ENCODE assay signal across 8 cellular contexts in the genomic region with DNA sequence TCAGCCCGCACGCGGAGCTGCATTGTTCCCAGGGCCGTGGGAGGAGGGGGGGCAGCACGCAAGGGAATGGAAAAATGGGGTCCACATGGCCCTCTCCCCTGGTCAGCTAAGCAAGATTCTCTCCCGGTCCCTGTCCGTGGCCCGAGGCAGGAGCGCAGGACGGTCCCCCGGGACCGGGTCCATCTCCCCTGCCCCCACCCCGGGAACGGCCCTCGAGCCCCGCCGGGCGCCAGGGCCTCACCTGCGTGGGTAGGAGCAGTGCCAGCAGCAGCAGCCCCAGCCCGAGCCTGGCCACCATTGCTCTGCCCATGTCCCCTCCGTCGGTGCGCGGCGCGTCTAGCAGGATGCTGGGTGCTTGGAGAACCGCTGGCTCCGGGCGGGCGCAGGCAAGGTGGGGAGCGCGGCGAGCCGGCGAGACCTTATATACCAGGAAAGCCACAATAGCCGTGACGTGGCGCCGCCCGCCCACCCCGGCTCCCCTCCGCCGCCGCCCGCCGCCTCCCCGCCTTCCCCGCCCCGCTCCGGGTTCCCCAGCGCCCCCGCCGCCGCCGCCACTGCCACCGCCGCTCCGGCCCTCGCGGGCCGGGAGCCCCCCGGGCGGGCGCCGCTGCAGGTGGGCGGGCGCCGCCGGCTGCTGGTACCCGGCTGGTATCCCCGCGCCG. TPM values are rescaled to one million over a fixed set of nuclear protein-coding genes. Genes with fewer than 3 reads are reported as not detected.
DNase-seq lines count a peak whose midpoint lies in the region; ATAC-seq and TF ChIP-seq lines count a peak whose summit lies in the region.

A gene with protein sequence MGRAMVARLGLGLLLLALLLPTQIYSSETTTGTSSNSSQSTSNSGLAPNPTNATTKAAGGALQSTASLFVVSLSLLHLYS (minus strand): TSS at position 393 of the 662 bp plus-strand sequence. CDS start 83 bp downstream, at position 310.

- H3K4me3 Mint-ChIP-seq in CD14-positive monocyte (peak within 1 kb of the TSS; percentile 69 to 84), endothelial cell (ENCODE audit: unreplicated experiment) (peak within 1 kb of the TSS; percentile 93)
- H3K4me3 Mint-ChIP-seq in T-helper 2 cell treated with Interferon-gamma antibody and Interleukin-4, amounts not matched to agents 5 μg/mL and 100 μg/mL, for 36 hours = peak within 1 kb of the TSS; percentile 72
- H3K4me3 Mint-ChIP-seq in naive thymus-derived CD4-positive, alpha-beta T cell = peak within 1 kb of the TSS; percentile 54 to 80 (median 72)

- H3K4me1 ChIP-seq in KMS-11 (ENCODE audit: low read depth, poor library complexity, severe bottlenecking) (no peaks in the 10 kb centered on the region), aorta (ENCODE audit: control insufficient read depth in 1 of 2, insufficient read depth in 2 of 2, low read length in 2 of 2) (no peaks in the 10 kb centered on the region)
- H3K4me1 ChIP-seq in naive thymus-derived CD4-positive, alpha-beta T cell (ENCODE audit: control insufficient read depth in 2 of 2, insufficient read depth in 2 of 2, low read length in 2 of 2) = peaks cover 0 to 13% of the 10 kb centered on the region in 2 donors

- H3K27me3 ChIP-seq in KMS-11 (ENCODE audit: insufficient read depth, low read depth) (no peaks in the 10 kb centered on the region; the same call in 1 of the 2 replicates), aorta (ENCODE audit: control insufficient read depth in 1 of 2, insufficient read depth in 2 of 2, low read length in 1 of 2) (peaks cover 0 to 1% of the 10 kb centered on the region in 2 donors)
- H3K27me3 ChIP-seq in naive thymus-derived CD4-positive, alpha-beta T cell (ENCODE audit: control insufficient read depth in 2 of 2, insufficient read depth in 2 of 2, low read length in 2 of 2) = peaks cover 0 to 18% of the 10 kb centered on the region in 2 donors

- CTCF ChIA-PET in naive thymus-derived CD4-positive, alpha-beta T cell (lab: Charles Lee) = no interaction called here

- H3K9me3 Mint-ChIP-seq in CD14-positive monocyte = peaks cover 0 to 14% (median 5%) of the 10 kb centered on the region in 7 donors
- H3K9me3 Mint-ChIP-seq in T-helper 2 cell treated with Interferon-gamma antibody and Interleukin-4, amounts not matched to agents 5 μg/mL and 100 μg/mL, for 36 hours = no peaks in the 10 kb centered on the region
- no peaks in the 10 kb centered on the region for H3K9me3 Mint-ChIP-seq in endothelial cell (ENCODE audit: unreplicated experiment)
- H3K9me3 Mint-ChIP-seq in naive thymus-derived CD4-positive, alpha-beta T cell = no peaks in the 10 kb centered on the region

- no peaks in the 10 kb centered on the region for H3K36me3 ChIP-seq in KMS-11 (ENCODE audit: insufficient read depth)
- H3K36me3 ChIP-seq in naive thymus-derived CD4-positive, alpha-beta T cell (ENCODE audit: control insufficient read depth in 2 of 3, insufficient read depth in 3 of 3, low read length in 3 of 3) = no peaks in the 10 kb centered on the region
- no peaks in the 10 kb centered on the region for H3K36me3 ChIP-seq in aorta (ENCODE audit: control insufficient read depth in 1 of 2, insufficient read depth in 2 of 2, low read length in 1 of 2)

- ATAC-seq in GM19397 (IDR thresholded peaks at IDR 0.05; ENCODE audit: unreplicated experiment) (peak; percentile 33), aorta (ENCODE audit: low FRiP score) (peak; percentile 23), GM18861 (IDR thresholded peaks at IDR 0.05; ENCODE audit: unreplicated experiment) (no peak)
- peak; percentile 26 for ATAC-seq in naive thymus-derived CD4-positive, alpha-beta T cell

- H3K4me1 Mint-ChIP-seq in CD14-positive monocyte (peaks cover 14% of the 10 kb centered on the region), endothelial cell (ENCODE audit: unreplicated experiment) (peaks cover 14% of the 10 kb centered on the region)
- peaks cover 10% of the 10 kb centered on the region for H3K4me1 Mint-ChIP-seq in T-helper 2 cell treated with Interferon-gamma antibody and Interleukin-4, amounts not matched to agents 5 μg/mL and 100 μg/mL, for 36 hours (ENCODE audit: low read depth)
- H3K4me1 Mint-ChIP-seq in naive thymus-derived CD4-positive, alpha-beta T cell = peaks cover 3 to 19% (median 7%) of the 10 kb centered on the region in 7 donors

- no peak within 1 kb of the TSS for H3K27ac ChIP-seq in KMS-11
- no peak within 1 kb of the TSS for H3K27ac ChIP-seq in naive thymus-derived CD4-positive, alpha-beta T cell (ENCODE audit: low read depth, low read length)
- H3K27ac ChIP-seq in aorta (ENCODE audit: low read depth in 1 of 2, low read length in 2 of 2) = no peak within 1 kb of the TSS

- H3K9ac ChIP-seq in KMS-11 = no peak within 1 kb of the TSS

- H3K4me3 ChIP-seq in KMS-11 (IDR thresholded peaks at IDR 0.05; ENCODE audit: insufficient read depth, low read depth, low read length) (no peak within 1 kb of the TSS), aorta (ENCODE audit: low read length in 2 of 2) (peak within 1 kb of the TSS; percentile 60 to 77)
- no peak within 1 kb of the TSS for H3K4me3 ChIP-seq in naive thymus-derived CD4-positive, alpha-beta T cell (ENCODE audit: low read length)

- H3K4me2 ChIP-seq in KMS-11 = peak within 1 kb of the TSS; percentile 39; the same call in 1 of the 2 replicates

- H3K36me3 Mint-ChIP-seq in CD14-positive monocyte (peaks cover 0 to 4% of the 10 kb centered on the region in 2 donors), endothelial cell (ENCODE audit: low read depth, unreplicated experiment) (peaks cover 16% of the 10 kb centered on the region)
- H3K36me3 Mint-ChIP-seq in T-helper 2 cell treated with Interferon-gamma antibody and Interleukin-4, amounts not matched to agents 5 μg/mL and 100 μg/mL, for 36 hours (ENCODE audit: low read depth) = no peaks in the 10 kb centered on the region
- no peaks in the 10 kb centered on the region for H3K36me3 Mint-ChIP-seq in naive thymus-derived CD4-positive, alpha-beta T cell

- POLR2A ChIA-PET in naive thymus-derived CD4-positive, alpha-beta T cell (lab: Charles Lee) = no interaction called here

- peaks cover 64 to 84% (median 72%) of the 10 kb centered on the region in 3 donors for H3K27me3 Mint-ChIP-seq in CD14-positive monocyte (ENCODE audit: low read depth in 3 of 3)
- H3K27me3 Mint-ChIP-seq in T-helper 2 cell treated with Interferon-gamma antibody and Interleukin-4, amounts not matched to agents 5 μg/mL and 100 μg/mL, for 36 hours (ENCODE audit: low read depth) = peaks cover 66% of the 10 kb centered on the region
- peaks cover 7% of the 10 kb centered on the region for H3K27me3 Mint-ChIP-seq in endothelial cell (ENCODE audit: unreplicated experiment)
- H3K27me3 Mint-ChIP-seq in naive thymus-derived CD4-positive, alpha-beta T cell = peaks cover 52 to 66% (median 54%) of the 10 kb centered on the region in 5 donors

- no peak for DNase-seq in CD14-positive monocyte (ENCODE audit: low spot score)
- DNase-seq in T-helper 2 cell treated with Interferon-gamma antibody and Interleukin-4, amounts not matched to agents 5 μg/mL and 100 μg/mL, for 36 hours (ENCODE audit: low spot score) = peak; percentile 19
- peak; percentile 90 for DNase-seq in endothelial cell (ENCODE audit: low spot score)
- peak in 1 of 9 donors; percentile 34 for DNase-seq in naive thymus-derived CD4-positive, alpha-beta T cell
- no peak for DNase-seq in aorta

- TF ChIP-seq CTCF in CD14-positive monocyte (IDR thresholded peaks at IDR 0.05) (no peak), KMS-11 (conservative IDR thresholded peaks at IDR 0.05; ENCODE audit: low read depth, low read length) (no peak), endothelial cell (IDR thresholded peaks at IDR 0.05; ENCODE audit: unreplicated experiment) (no peak)

- peak within 1 kb of the TSS; percentile 66; the same call in 1 of the 2 replicates for H2AFZ ChIP-seq in KMS-11 (ENCODE audit: low read depth)

- H3K79me2 ChIP-seq in KMS-11 (ENCODE audit: insufficient read depth, low read depth) = no peaks in the 10 kb centered on the region

- intact Hi-C loops in CD14-positive monocyte (cut with micrococcal nuclease) = loop anchor here in 1 of 2 donors (10.0 kb wide), 1 partner anchor 390 kb away; no protein-coding TSS in a partner anchor
- intact Hi-C loops in naive thymus-derived CD4-positive, alpha-beta T cell (cut with micrococcal nuclease) = no loop called here
- intact Hi-C loops in aorta (cut with DNase I) = no loop called here

- H3K27ac Mint-ChIP-seq in CD14-positive monocyte (no peak within 1 kb of the TSS), endothelial cell (ENCODE audit: unreplicated experiment) (peak within 1 kb of the TSS; percentile 77)
- H3K27ac Mint-ChIP-seq in T-helper 2 cell treated with Interferon-gamma antibody and Interleukin-4, amounts not matched to agents 5 μg/mL and 100 μg/mL, for 36 hours = no peak within 1 kb of the TSS
- H3K27ac Mint-ChIP-seq in naive thymus-derived CD4-positive, alpha-beta T cell = no peak within 1 kb of the TSS

- no peaks in the 10 kb centered on the region for H4K20me1 ChIP-seq in KMS-11 (ENCODE audit: insufficient read depth)

- WGBS in aorta, 2 donors = 1% methylated on average over 30 to 73 of the region's 73 CpGs

- no peaks in the 10 kb centered on the region for H3K9me3 ChIP-seq in naive thymus-derived CD4-positive, alpha-beta T cell (ENCODE audit: control insufficient read depth in 2 of 3, low read length in 3 of 3)
- H3K9me3 ChIP-seq in aorta (ENCODE audit: control insufficient read depth, low read length) = no peaks in the 10 kb centered on the region

RNA-seq across cellular contexts. Expression of the gene that starts here (rescaled TPM):
- polyA plus RNA-seq in CD14-positive monocyte = under 1 TPM; 0.29 to 0.46 TPM
- total RNA-seq in endothelial cell (ENCODE audit: unreplicated experiment) = 796 TPM
- total RNA-seq in naive thymus-derived CD4-positive, alpha-beta T cell = 1 to 10 TPM in 1 of 5 experiments, under 1 TPM in 4; 0.24 to 3.5 (median 0.73) TPM
- under 1 TPM; 0.15 to 0.23 TPM for polyA plus RNA-seq in naive thymus-derived CD4-positive, alpha-beta T cell
- 1 to 10 TPM in 1 of 2 donors, under 1 TPM in 1; 0.94 to 8.0 TPM for total RNA-seq in aorta
- 10 to 100 TPM in 1 of 2 donors, 1 to 10 TPM in 1; 3.9 to 41.7 TPM for polyA plus RNA-seq in aorta

Comparison
In these comparisons a context has a peak if more than half of its experiments do, and no peak if none do; other contexts are left out.
1. RNA of the gene that starts here (total RNA-seq): 796 TPM in endothelial cell (single experiment); 0.94 to 8.0 TPM in aorta and 0.24 to 3.5 TPM in naive thymus-derived CD4-positive, alpha-beta T cell; every median in the first group is over 10 times any median in the second.
2. DNase-seq: peak in T-helper 2 cell treated with Interferon-gamma antibody and Interleukin-4, amounts not matched to agents 5 μg/mL and 100 μg/mL, for 36 hours (single experiment) and endothelial cell (single experiment); none in CD14-positive monocyte (single experiment) and aorta (0 of 2).
3. H3K4me3 ChIP-seq: peak in aorta (2 of 2); none in KMS-11 (single experiment) and naive thymus-derived CD4-positive, alpha-beta T cell (single experiment).
4. Peak in every context shown above with its lines, with median percentiles within 50 percentile points of each other: H3K4me3 Mint-ChIP-seq.